Comparison of ENCODE assay signal across 1 cellular context in genomic region chr10:71659050-71659738, GRCh38.
A peak's percentile ranks its signal among the peaks of the same experiment; 100 is the strongest.
TF ChIP-seq lines count a peak whose summit lies in the region.

No MANE protein-coding gene starts in this region.

TF ChIP-seq in H1, 55 proteins besides CTCF, POLR2A, EP300 and RAD21:
- TF ChIP-seq ASH2L (IDR thresholded peaks at IDR 0.05; ENCODE audit: low read length) (no peak), RFX5 (IDR thresholded peaks at IDR 0.05; ENCODE audit: borderline replicate concordance, low read depth, low read length) (no peak), NANOG (IDR thresholded peaks at IDR 0.05; ENCODE audit: insufficient read depth, low read depth, low read length, poor library complexity, severe bottlenecking) (peak; percentile 65)
